ENCODE assay signal across 16 cellular contexts in the genomic region with DNA sequence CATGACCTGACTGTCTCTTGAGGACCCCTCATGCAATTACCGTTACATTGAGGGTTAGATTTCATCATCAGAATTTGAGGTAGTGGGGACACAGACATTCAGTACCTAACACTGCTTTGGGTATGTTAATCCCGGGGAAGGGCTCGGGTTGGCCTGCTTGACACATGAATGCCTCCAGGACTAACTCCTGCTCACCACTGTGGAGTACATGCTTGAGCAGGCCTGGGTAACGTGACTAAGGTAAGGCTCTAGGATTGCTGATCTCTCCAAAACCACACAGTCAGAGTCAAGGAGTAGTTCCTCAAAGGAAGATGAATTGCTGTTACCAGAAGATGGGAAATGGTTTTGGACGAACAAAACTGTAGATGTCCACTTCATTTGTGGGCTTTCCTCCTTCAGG.
DNase-seq lines count a peak whose midpoint lies in the region; ATAC-seq and TF ChIP-seq lines count a peak whose summit lies in the region.
"Had no signal": no experiment of that assay in that cellular context is flagged by ENCODE, and none has a peak within 500 bp of the region (broad histone marks: within the 10 kb centered on the region; RNA-seq: fewer than 3 reads in every experiment).

No MANE protein-coding gene starts in this region.

- H3K9me3 Mint-ChIP-seq in naive thymus-derived CD4-positive, alpha-beta T cell: peaks cover 0 to 29% (median 10%) of the 10 kb centered on the region in 11 donors
- peaks cover 23% of the 10 kb centered on the region for H3K9me3 Mint-ChIP-seq in activated CD4-positive, alpha-beta memory T cell treated with anti-CD3 and anti-CD28 coated beads, Interleukin-2, amount 10 ng/mL, durations not matched to agents 7 days and 5 days

- peak overlapping the region; percentile 10 for H2AFZ ChIP-seq in mammary epithelial cell (ENCODE audit: low read depth, low read length)

- H3K4me3 ChIP-seq in mammary epithelial cell (replicated peaks in 1 of 3; ENCODE audit: insufficient read depth in 1 of 3, low read depth in 2 of 3, low read length in 3 of 3) (no peak overlapping the region), breast epithelium (no peak overlapping the region)
- H3K4me3 ChIP-seq in naive thymus-derived CD4-positive, alpha-beta T cell (ENCODE audit: low read length): no peak overlapping the region
- H3K4me3 ChIP-seq: BLaER1 had no signal

- no peaks in the 10 kb centered on the region for H3K36me3 Mint-ChIP-seq in naive thymus-derived CD4-positive, alpha-beta T cell
- no peaks in the 10 kb centered on the region for H3K36me3 Mint-ChIP-seq in activated CD4-positive, alpha-beta memory T cell treated with anti-CD3 and anti-CD28 coated beads, Interleukin-2, amount 10 ng/mL, durations not matched to agents 7 days and 5 days (ENCODE audit: low read depth)
- H3K36me3 Mint-ChIP-seq: CD14-positive monocyte; CD4-positive, alpha-beta memory T cell had no signal

- no peak overlapping the region for H3K27ac Mint-ChIP-seq in naive thymus-derived CD4-positive, alpha-beta T cell
- H3K27ac Mint-ChIP-seq in activated CD4-positive, alpha-beta memory T cell treated with anti-CD3 and anti-CD28 coated beads, Interleukin-2, amount 10 ng/mL, durations not matched to agents 7 days and 5 days: no peak overlapping the region
- H3K27ac Mint-ChIP-seq: CD14-positive monocyte; CD4-positive, alpha-beta memory T cell had no signal

- peak; percentile 64 for DNase-seq in mammary epithelial cell
- no peak for DNase-seq in breast epithelium (ENCODE audit: low spot score in 2 of 2)
- peak; percentile 33 for DNase-seq in kidney tubule cell (ENCODE audit: low spot score)
- DNase-seq in naive thymus-derived CD4-positive, alpha-beta T cell: no peak
- DNase-seq in NCI-H146 (lab: John Stamatoyannopoulos, UW): no peak
- no peak for DNase-seq in activated CD4-positive, alpha-beta memory T cell treated with anti-CD3 and anti-CD28 coated beads, Interleukin-2, amount 10 ng/mL, durations not matched to agents 7 days and 5 days
- DNase-seq in DMS153 treated with DMSO at 0.1 percent for 48 hours (lab: John Stamatoyannopoulos, UW; ENCODE audit: unreplicated experiment): no peak
- DNase-seq: 8988T; CD4-positive, alpha-beta memory T cell; DMS79 treated with DMSO at 0.1 percent for 48 hours; GF-D8; GOT3; H7 had no signal

- H3K4me1 Mint-ChIP-seq in naive thymus-derived CD4-positive, alpha-beta T cell: no peaks in the 10 kb centered on the region
- no peaks in the 10 kb centered on the region for H3K4me1 Mint-ChIP-seq in activated CD4-positive, alpha-beta memory T cell treated with anti-CD3 and anti-CD28 coated beads, Interleukin-2, amount 10 ng/mL, durations not matched to agents 7 days and 5 days
- H3K4me1 Mint-ChIP-seq: CD4-positive, alpha-beta memory T cell had no signal

- TF ChIP-seq POLR2A in breast epithelium (IDR thresholded peaks at IDR 0.05): no peak

- H3K36me3 ChIP-seq in mammary epithelial cell (ENCODE audit: insufficient read depth, low read length) (no peaks in the 10 kb centered on the region), breast epithelium (no peaks in the 10 kb centered on the region)
- H3K36me3 ChIP-seq in naive thymus-derived CD4-positive, alpha-beta T cell (ENCODE audit: control insufficient read depth in 2 of 3, insufficient read depth in 3 of 3, low read length in 3 of 3): no peaks in the 10 kb centered on the region
- H3K36me3 ChIP-seq: BLaER1 had no signal

- H3K9me3 ChIP-seq in mammary epithelial cell (replicated peaks; ENCODE audit: insufficient read depth, low read length) (no peaks in the 10 kb centered on the region), breast epithelium (no peaks in the 10 kb centered on the region)
- no peaks in the 10 kb centered on the region for H3K9me3 ChIP-seq in naive thymus-derived CD4-positive, alpha-beta T cell (ENCODE audit: control insufficient read depth in 2 of 3, low read length in 3 of 3)
- H3K9me3 ChIP-seq: BLaER1 had no signal

- BruUV-seq in mammary epithelial cell (replicated peaks; lab: Mats Ljungman, UMichigan): no TSS peak

- H3K9ac ChIP-seq in mammary epithelial cell (ENCODE audit: insufficient read depth, low read length): no peak overlapping the region
- H3K9ac ChIP-seq: BLaER1 had no signal

- POLR2A ChIA-PET in naive thymus-derived CD4-positive, alpha-beta T cell (lab: Charles Lee): no interaction called here
- POLR2A ChIA-PET in activated CD4-positive, alpha-beta memory T cell treated with anti-CD3 and anti-CD28 coated beads, Interleukin-2, amount 10 ng/mL, durations not matched to agents 7 days and 5 days (lab: Charles Lee): no interaction called here

- H3K27ac ChIP-seq in mammary epithelial cell (ENCODE audit: insufficient read depth, low read depth, low read length): no peak overlapping the region
- no peak overlapping the region for H3K27ac ChIP-seq in breast epithelium
- no peak overlapping the region for H3K27ac ChIP-seq in naive thymus-derived CD4-positive, alpha-beta T cell (ENCODE audit: low read depth, low read length)
- H3K27ac ChIP-seq: BLaER1 had no signal

- dilution Hi-C loops in mammary epithelial cell (cut with HindIII; ENCODE audit: low sequenced_read_pairs): no loop called here

- no peak overlapping the region for H3K4me2 ChIP-seq in mammary epithelial cell (ENCODE audit: insufficient read depth, low read depth, low read length)
- H3K4me2 ChIP-seq: BLaER1 had no signal

- no peaks in the 10 kb centered on the region for H4K20me1 ChIP-seq in mammary epithelial cell (ENCODE audit: insufficient read depth, low read length)
- H4K20me1 ChIP-seq: BLaER1 had no signal

- no peaks in the 10 kb centered on the region for H3K79me2 ChIP-seq in mammary epithelial cell (ENCODE audit: insufficient read depth, low read length)

- peaks cover 31% of the 10 kb centered on the region for H3K4me1 ChIP-seq in mammary epithelial cell (ENCODE audit: insufficient read depth, low read length)
- no peaks in the 10 kb centered on the region for H3K4me1 ChIP-seq in breast epithelium
- no peaks in the 10 kb centered on the region for H3K4me1 ChIP-seq in naive thymus-derived CD4-positive, alpha-beta T cell (ENCODE audit: control insufficient read depth in 2 of 2, insufficient read depth in 2 of 2, low read length in 2 of 2)

- H3K27me3 ChIP-seq in mammary epithelial cell (ENCODE audit: insufficient read depth, low read length) (no peaks in the 10 kb centered on the region), breast epithelium (no peaks in the 10 kb centered on the region)
- H3K27me3 ChIP-seq in naive thymus-derived CD4-positive, alpha-beta T cell (ENCODE audit: control insufficient read depth in 2 of 2, insufficient read depth in 2 of 2, low read length in 2 of 2): no peaks in the 10 kb centered on the region
- H3K27me3 ChIP-seq: BLaER1 had no signal

- no peak overlapping the region for H3K4me3 Mint-ChIP-seq in naive thymus-derived CD4-positive, alpha-beta T cell
- no peak overlapping the region for H3K4me3 Mint-ChIP-seq in activated CD4-positive, alpha-beta memory T cell treated with anti-CD3 and anti-CD28 coated beads, Interleukin-2, amount 10 ng/mL, durations not matched to agents 7 days and 5 days
- H3K4me3 Mint-ChIP-seq: CD14-positive monocyte; CD4-positive, alpha-beta memory T cell had no signal

- in situ Hi-C loops in mammary epithelial cell (cut with MboI; ENCODE audit: low sequenced_read_pairs in 2 of 2): no loop called here

- TF ChIP-seq CTCF in mammary epithelial cell (conservative IDR thresholded peaks at IDR 0.05 in 1 of 2, IDR thresholded peaks at IDR 0.05 in 1 of 2; ENCODE audit: extremely low read depth in 1 of 2, insufficient read depth in 1 of 2, low read depth in 1 of 2, low read length in 2 of 2) (peak in 1 of 2 donors; percentile 11), breast epithelium (IDR thresholded peaks at IDR 0.05) (no peak)

- ATAC-seq in esophagus mucosa: peak; percentile 95
- no peak for ATAC-seq in naive thymus-derived CD4-positive, alpha-beta T cell

- intact Hi-C loops in mammary epithelial cell (cut with micrococcal nuclease) (no loop called here), breast epithelium (cut with DNase I; ENCODE audit: low total_unique reads) (no loop called here)
- intact Hi-C loops in naive thymus-derived CD4-positive, alpha-beta T cell (cut with micrococcal nuclease): no loop called here

- WGBS in mammary epithelial cell (ENCODE audit: low coverage, missing lambda C conversion rate): 39% methylated on average over 5 of the region's 5 CpGs

- CTCF ChIA-PET in mammary epithelial cell (lab: Charles Lee; ENCODE audit: low non-redundant PET): interaction anchor here (0.7 kb wide), 1 partner anchor 22 kb away, joined by 3 read pairs; no protein-coding TSS in a partner anchor
- CTCF ChIA-PET in naive thymus-derived CD4-positive, alpha-beta T cell (lab: Charles Lee): no interaction called here
- CTCF ChIA-PET in activated CD4-positive, alpha-beta memory T cell treated with anti-CD3 and anti-CD28 coated beads, Interleukin-2, amount 10 ng/mL, durations not matched to agents 7 days and 5 days (lab: Charles Lee): no interaction called here

- no peaks in the 10 kb centered on the region for H3K27me3 Mint-ChIP-seq in naive thymus-derived CD4-positive, alpha-beta T cell
- H3K27me3 Mint-ChIP-seq in activated CD4-positive, alpha-beta memory T cell treated with anti-CD3 and anti-CD28 coated beads, Interleukin-2, amount 10 ng/mL, durations not matched to agents 7 days and 5 days: no peaks in the 10 kb centered on the region
- H3K27me3 Mint-ChIP-seq: CD4-positive, alpha-beta memory T cell had no signal

Comparison
In these comparisons a context has a peak if more than half of its experiments do, and no peak if none do; other contexts are left out.
1. DNase-seq: peak in mammary epithelial cell (single experiment) and kidney tubule cell (single experiment); none in breast epithelium (0 of 2), naive thymus-derived CD4-positive, alpha-beta T cell (0 of 9), NCI-H146 (single experiment), activated CD4-positive, alpha-beta memory T cell treated with anti-CD3 and anti-CD28 coated beads, Interleukin-2, amount 10 ng/mL, durations not matched to agents 7 days and 5 days (single experiment) and DMS153 treated with DMSO at 0.1 percent for 48 hours (single experiment).